8 cellular contexts compared by ENCODE assay signal in the genomic region with DNA sequence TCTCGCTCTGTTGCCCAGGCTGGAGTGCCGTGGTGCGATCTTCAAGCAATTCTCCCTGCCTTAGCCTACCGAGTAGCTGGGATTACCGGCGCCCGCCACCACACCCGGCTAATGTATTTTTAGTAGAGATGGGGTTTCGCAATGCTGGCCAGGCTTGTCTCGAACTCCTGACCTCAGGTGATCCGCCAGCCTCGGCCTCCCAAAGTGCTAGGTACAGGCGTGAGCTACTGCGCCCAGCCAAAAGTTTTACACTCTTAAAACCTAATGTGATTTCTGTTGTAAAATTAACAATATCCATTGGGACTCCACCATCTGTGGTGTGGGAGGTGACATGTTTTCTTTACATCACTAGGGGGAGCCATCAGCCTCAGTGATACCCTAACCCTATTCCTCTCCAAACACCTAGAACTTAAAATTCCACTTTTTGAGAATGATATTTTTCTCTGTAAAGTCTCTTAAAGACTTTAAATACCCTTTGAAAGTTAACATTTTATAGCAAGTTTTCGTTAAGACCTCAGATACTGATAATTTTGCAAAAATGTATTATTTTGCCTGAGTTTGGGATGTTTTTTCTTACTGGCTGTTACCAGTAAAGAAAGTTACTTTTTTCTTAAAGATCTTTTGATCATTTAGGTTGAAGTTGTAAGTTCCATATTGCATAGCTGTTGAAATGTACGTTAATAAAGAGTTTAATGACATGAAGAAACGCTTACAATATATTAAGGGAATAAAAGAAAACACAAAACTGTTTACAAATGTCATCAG. TPM values are rescaled to one million over a fixed set of nuclear protein-coding genes. Genes with fewer than 3 reads are reported as not detected.
DNase-seq lines count a peak whose midpoint lies in the region; ATAC-seq and TF ChIP-seq lines count a peak whose summit lies in the region.

No MANE protein-coding gene starts in this region.

- POLR2A ChIA-PET in activated CD8-positive, alpha-beta T cell treated with anti-CD3 and anti-CD28 coated beads for 36 hours (lab: Charles Lee) = interaction anchor here (2.2 kb wide), 1 partner anchor 12 kb away, joined by 6 read pairs; a partner anchor contains a TSS

- H3K27me3 ChIP-seq in gastroesophageal sphincter (peaks cover 3% of the 10 kb centered on the region), psoas muscle (ENCODE audit: insufficient read depth in 3 of 3, low read length in 2 of 3) (no peaks in the 10 kb centered on the region)

- TF ChIP-seq CTCF in activated CD8-positive, alpha-beta T cell treated with anti-CD3 and anti-CD28 coated beads for 36 hours (IDR thresholded peaks at IDR 0.05) = peak; percentile 85
- TF ChIP-seq CTCF in gastroesophageal sphincter (IDR thresholded peaks at IDR 0.05) (peak; percentile 28 to 62 (median 49)), psoas muscle (IDR thresholded peaks at IDR 0.05) (peak; percentile 59), lower leg skin (IDR thresholded peaks at IDR 0.05) (no peak)

- ATAC-seq in GM19035 (IDR thresholded peaks at IDR 0.05; ENCODE audit: unreplicated experiment) (peak; percentile 52), gastroesophageal sphincter (peak; percentile 58), psoas muscle (peak in 2 of 4 donors; percentile 46 to 56)
- ATAC-seq in activated CD8-positive, alpha-beta T cell treated with anti-CD3 and anti-CD28 coated beads for 36 hours = peak; percentile 75

- H3K4me1 ChIP-seq in gastroesophageal sphincter (no peaks in the 10 kb centered on the region), psoas muscle (no peaks in the 10 kb centered on the region)

- peaks cover 4% of the 10 kb centered on the region for H3K36me3 Mint-ChIP-seq in activated CD8-positive, alpha-beta T cell treated with anti-CD3 and anti-CD28 coated beads for 36 hours (ENCODE audit: low read depth)

- no peak overlapping the region for H3K27ac Mint-ChIP-seq in activated CD8-positive, alpha-beta T cell treated with anti-CD3 and anti-CD28 coated beads for 36 hours

- H3K27me3 Mint-ChIP-seq in activated CD8-positive, alpha-beta T cell treated with anti-CD3 and anti-CD28 coated beads for 36 hours = no peaks in the 10 kb centered on the region

- H3K36me3 ChIP-seq in gastroesophageal sphincter = no peaks in the 10 kb centered on the region
- no peaks in the 10 kb centered on the region for H3K36me3 ChIP-seq in psoas muscle (ENCODE audit: insufficient read depth in 1 of 2, low read depth in 1 of 2)

- TF ChIP-seq POLR2A in gastroesophageal sphincter (IDR thresholded peaks at IDR 0.05) (no peak), lower leg skin (IDR thresholded peaks at IDR 0.05) (no peak)

- peaks cover 14% of the 10 kb centered on the region for H3K9me3 Mint-ChIP-seq in activated CD8-positive, alpha-beta T cell treated with anti-CD3 and anti-CD28 coated beads for 36 hours

- CTCF ChIA-PET in activated CD8-positive, alpha-beta T cell treated with anti-CD3 and anti-CD28 coated beads for 36 hours (lab: Charles Lee) = interaction anchor here (0.7 to 3.0 kb wide), 33 partner anchors 8 to 718 kb away, joined by 3 to 22 read pairs (median 4); a partner anchor contains a TSS

- peaks cover 0 to 15% (median 0%) of the 10 kb centered on the region in 3 donors for H3K9me3 ChIP-seq in gastroesophageal sphincter
- peaks cover 13% of the 10 kb centered on the region for H3K9me3 ChIP-seq in psoas muscle

- no peak for TF ChIP-seq EP300 in gastroesophageal sphincter (IDR thresholded peaks at IDR 0.05)

- H3K4me3 Mint-ChIP-seq in activated CD8-positive, alpha-beta T cell treated with anti-CD3 and anti-CD28 coated beads for 36 hours = no peak overlapping the region

- WGBS in gastroesophageal sphincter (ENCODE audit: low coverage in 1 of 2), 2 donors = 44 to 61% methylated on average over 10 of the region's 17 CpGs
- 42 to 51% (median 44%) methylated on average over 17 of the region's 17 CpGs for WGBS in psoas muscle, 3 donors
- 40 to 52% methylated on average over 17 of the region's 17 CpGs for WGBS in lower leg skin, 2 donors

- no peaks in the 10 kb centered on the region for H3K4me1 Mint-ChIP-seq in activated CD8-positive, alpha-beta T cell treated with anti-CD3 and anti-CD28 coated beads for 36 hours (ENCODE audit: low read depth)

- peak; percentile 7 for DNase-seq in COR-L47 (lab: John Stamatoyannopoulos, UW)
- DNase-seq in NCI-H2107 (lab: John Stamatoyannopoulos, UW) = peak; percentile 17
- peak; percentile 47 for DNase-seq in activated CD8-positive, alpha-beta T cell treated with anti-CD3 and anti-CD28 coated beads for 36 hours
- DNase-seq in psoas muscle = no peak
- DNase-seq in lower leg skin (ENCODE audit: low spot score in 2 of 2) = no peak
- no peak for DNase-seq in effector CD8-positive, alpha-beta T cell (lab: John Stamatoyannopoulos, UW)

- intact Hi-C loops in activated CD8-positive, alpha-beta T cell treated with anti-CD3 and anti-CD28 coated beads for 36 hours (cut with micrococcal nuclease) = no loop called here
- intact Hi-C loops in psoas muscle (cut with DNase I) = no loop called here
- intact Hi-C loops in lower leg skin (cut with DNase I; ENCODE audit: low total_unique reads) = no loop called here

- no peak overlapping the region for H3K27ac ChIP-seq in gastroesophageal sphincter
- H3K27ac ChIP-seq in psoas muscle = no peak overlapping the region

- no peak overlapping the region for H3K4me3 ChIP-seq in gastroesophageal sphincter
- no peak overlapping the region for H3K4me3 ChIP-seq in psoas muscle
- H3K4me3 ChIP-seq in lower leg skin (ENCODE audit: low read depth, poor library complexity, severe bottlenecking) = no peak overlapping the region

RNA-seq across cellular contexts. Expression of a gene that starts 11.6 kb away (rescaled TPM):
- total RNA-seq in activated CD8-positive, alpha-beta T cell treated with anti-CD3 and anti-CD28 coated beads for 36 hours = 10 to 100 TPM; 43.1 to 49.3 TPM
- total RNA-seq in gastroesophageal sphincter (10 to 100 TPM; 25.3 to 33.2 (median 29.9) TPM), psoas muscle (10 to 100 TPM in 2 of 4 donors, 1 to 10 TPM in 2; 6.7 to 16.6 (median 11.0) TPM), lower leg skin (10 to 100 TPM in 1 of 4 donors, 1 to 10 TPM in 3; 5.3 to 10.7 (median 7.4) TPM)
- polyA plus RNA-seq in psoas muscle = 1 to 10 TPM; 1.1 to 5.4 (median 2.1) TPM

RNA-seq across cellular contexts. Expression of a gene that starts 20.1 kb away (rescaled TPM):
- total RNA-seq in activated CD8-positive, alpha-beta T cell treated with anti-CD3 and anti-CD28 coated beads for 36 hours = not detected
- total RNA-seq in gastroesophageal sphincter = not detected
- not detected for total RNA-seq in psoas muscle
- polyA plus RNA-seq in psoas muscle = not detected
- not detected for total RNA-seq in lower leg skin

RNA-seq across cellular contexts. Expression of a gene that starts 27.9 kb away (rescaled TPM):
- total RNA-seq in activated CD8-positive, alpha-beta T cell treated with anti-CD3 and anti-CD28 coated beads for 36 hours = 10 to 100 TPM; 43.7 to 48.4 TPM
- total RNA-seq in gastroesophageal sphincter = 10 to 100 TPM; 21.0 to 37.4 (median 28.7) TPM
- total RNA-seq in psoas muscle = 10 to 100 TPM; 47.3 to 78.0 (median 57.5) TPM
- polyA plus RNA-seq in psoas muscle = 10 to 100 TPM; 30.6 to 51.6 (median 34.6) TPM
- 10 to 100 TPM; 10.9 to 18.1 (median 16.6) TPM for total RNA-seq in lower leg skin

Comparison
In these comparisons a context has a peak if more than half of its experiments do, and no peak if none do; other contexts are left out.
1. DNase-seq: peak in COR-L47 (single experiment), NCI-H2107 (single experiment) and activated CD8-positive, alpha-beta T cell treated with anti-CD3 and anti-CD28 coated beads for 36 hours (single experiment); none in psoas muscle (0 of 2), lower leg skin (0 of 2) and effector CD8-positive, alpha-beta T cell (single experiment).
2. CTCF ChIP-seq: peak in activated CD8-positive, alpha-beta T cell treated with anti-CD3 and anti-CD28 coated beads for 36 hours (single experiment), gastroesophageal sphincter (4 of 4) and psoas muscle (single experiment); none in lower leg skin (0 of 3).